In the genomic region with DNA sequence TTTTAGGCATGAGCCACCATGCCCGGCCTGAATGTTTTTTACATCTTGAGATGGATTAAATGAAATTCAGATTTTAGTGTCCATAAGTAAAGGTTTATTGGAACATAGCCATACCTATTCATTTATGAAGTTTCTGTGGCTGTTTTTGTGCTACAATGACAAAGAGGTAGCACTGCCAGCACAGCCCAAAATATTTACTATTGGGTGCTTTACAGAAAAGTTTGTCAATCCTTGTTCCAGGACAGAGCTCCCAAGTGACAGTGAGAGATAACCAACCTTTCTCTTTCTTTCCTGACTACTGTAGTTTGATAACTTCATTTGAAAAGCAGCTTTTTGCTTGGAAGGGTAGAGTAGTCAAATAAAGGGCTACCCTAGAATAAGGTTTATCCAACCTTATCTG, we compare ENCODE assay signal across 20 cellular contexts.
DNase-seq lines count a peak whose midpoint lies in the region; ATAC-seq and TF ChIP-seq lines count a peak whose summit lies in the region.
"Had no signal": no experiment of that assay in that cellular context is flagged by ENCODE, and none has a peak within 500 bp of the region (broad histone marks: within the 10 kb centered on the region; RNA-seq: fewer than 3 reads in every experiment).

No MANE protein-coding gene starts in this region.

- H3K27ac Mint-ChIP-seq in MCF 10A (ENCODE audit: low read depth, unreplicated experiment) (peak overlapping the region; percentile 1), T-helper 17 cell (no peak overlapping the region)
- peak overlapping the region in 1 of 2 donors; percentile 59 for H3K27ac Mint-ChIP-seq in stimulated activated naive CD8-positive, alpha-beta T cell treated with anti-CD3 and anti-CD28 coated beads, Interleukin-15, amount 100 ng/mL, for 72 hours
- H3K27ac Mint-ChIP-seq: activated CD4-positive, alpha-beta T cell treated with anti-CD3 and anti-CD28 coated beads, Interleukin-2, amount 10 ng/mL, durations not matched to agents 7 days and 5 days had no signal

- H3K36me3 Mint-ChIP-seq in MCF 10A (ENCODE audit: insufficient read depth, unreplicated experiment) = no peaks in the 10 kb centered on the region
- peaks cover 4% of the 10 kb centered on the region for H3K36me3 Mint-ChIP-seq in T-helper 17 cell (ENCODE audit: low read depth)
- H3K36me3 Mint-ChIP-seq: mesothelial cell of epicardium had no signal

- ATAC-seq in left lobe of liver = peak; percentile 29
- ATAC-seq in T-helper 17 cell = no peak
- ATAC-seq in stimulated activated naive CD8-positive, alpha-beta T cell treated with anti-CD3 and anti-CD28 coated beads, Interleukin-15, amount 100 ng/mL, for 72 hours = no peak
- ATAC-seq in GM18861 (IDR thresholded peaks at IDR 0.05; ENCODE audit: unreplicated experiment) = no peak
- ATAC-seq: stimulated activated naive B cell treated with anti-CD40 and anti-IgM and Interleukin-4, amounts not matched to agents 10 μg/mL and 1 μg/mL and 100 μg/mL, for 72 hours had no signal

- POLR2A ChIA-PET in MCF 10A (lab: Yijun Ruan, JAX) = interaction anchor here (0.7 to 1.3 kb wide), 4 partner anchors 10 to 536 kb away, joined by 3 read pairs; no protein-coding TSS in a partner anchor

- H3K27me3 ChIP-seq in mammary epithelial cell (ENCODE audit: insufficient read depth, low read length) (no peaks in the 10 kb centered on the region), transverse colon (no peaks in the 10 kb centered on the region)
- H3K27me3 ChIP-seq: brain microvascular endothelial cell had no signal

- CTCF ChIA-PET in MCF 10A (lab: Yijun Ruan, JAX) = interaction anchor here (0.6 kb wide), 2 partner anchors 22 to 77 kb away, joined by 3 read pairs; no protein-coding TSS in a partner anchor
- CTCF ChIA-PET in mammary epithelial cell (lab: Charles Lee; ENCODE audit: low non-redundant PET) = no interaction called here

- WGBS in mammary epithelial cell (ENCODE audit: low coverage, missing lambda C conversion rate) = 100% methylated on average over 1 of the region's 1 CpG
- WGBS in transverse colon (ENCODE audit: low coverage in 1 of 2), 2 donors = 67% methylated on average over 1 of the region's 1 CpG; no CpG with 5 or more reads in 1 of the 2 donors

- no TSS peak for BruUV-seq in MCF 10A (replicated peaks; lab: Mats Ljungman, UMichigan)
- no TSS peak for BruUV-seq in mammary epithelial cell (replicated peaks; lab: Mats Ljungman, UMichigan)

- H3K9me3 Mint-ChIP-seq in MCF 10A (ENCODE audit: unreplicated experiment) = peaks cover 8% of the 10 kb centered on the region
- H3K9me3 Mint-ChIP-seq in stimulated activated naive CD8-positive, alpha-beta T cell treated with anti-CD3 and anti-CD28 coated beads, Interleukin-15, amount 100 ng/mL, for 72 hours = no peaks in the 10 kb centered on the region
- H3K9me3 Mint-ChIP-seq: mesothelial cell of epicardium, nephron progenitor cell had no signal

- H3K4me3 ChIP-seq in mammary epithelial cell (replicated peaks in 1 of 3; ENCODE audit: insufficient read depth in 1 of 3, low read depth in 2 of 3, low read length in 3 of 3) = no peak overlapping the region
- H3K4me3 ChIP-seq in transverse colon = no peak overlapping the region
- H3K4me3 ChIP-seq: coronary artery had no signal

- no peak for TF ChIP-seq POLR2A in transverse colon (IDR thresholded peaks at IDR 0.05)

- H3K36me3 ChIP-seq in mammary epithelial cell (ENCODE audit: insufficient read depth, low read length) (no peaks in the 10 kb centered on the region), transverse colon (no peaks in the 10 kb centered on the region)
- H3K36me3 ChIP-seq: brain microvascular endothelial cell had no signal

- H3K4me1 Mint-ChIP-seq in MCF 10A (ENCODE audit: insufficient read depth, unreplicated experiment) (peaks cover 13% of the 10 kb centered on the region), T-helper 17 cell (peaks cover 32% of the 10 kb centered on the region)
- peaks cover 45% of the 10 kb centered on the region for H3K4me1 Mint-ChIP-seq in stimulated activated naive CD8-positive, alpha-beta T cell treated with anti-CD3 and anti-CD28 coated beads, Interleukin-15, amount 100 ng/mL, for 72 hours

- no peak overlapping the region for H2AFZ ChIP-seq in mammary epithelial cell (ENCODE audit: low read depth, low read length)

- no peaks in the 10 kb centered on the region for H4K20me1 ChIP-seq in mammary epithelial cell (ENCODE audit: insufficient read depth, low read length)

- H3K79me2 ChIP-seq in mammary epithelial cell (ENCODE audit: insufficient read depth, low read length) = no peaks in the 10 kb centered on the region

- H3K4me1 ChIP-seq in mammary epithelial cell (ENCODE audit: insufficient read depth, low read length) (peaks cover 13% of the 10 kb centered on the region), transverse colon (peaks cover 23 to 73% (median 51%) of the 10 kb centered on the region in 4 donors)

- dilution Hi-C loops in mammary epithelial cell (cut with HindIII; ENCODE audit: low sequenced_read_pairs) = no loop called here

- in situ Hi-C loops in mammary epithelial cell (cut with MboI; ENCODE audit: low sequenced_read_pairs in 2 of 2) = no loop called here
- in situ Hi-C loops in transverse colon (cut with MboI; ENCODE audit: low pct_ligation_motif_present in 1 of 4, low pct_unique_long_range_greater_than_20kb in 1 of 4, low sequenced_read_pairs in 3 of 4) = no loop called here

- H3K4me3 Mint-ChIP-seq in MCF 10A (ENCODE audit: unreplicated experiment) = no peak overlapping the region
- no peak overlapping the region for H3K4me3 Mint-ChIP-seq in T-helper 17 cell
- H3K4me3 Mint-ChIP-seq in stimulated activated naive CD8-positive, alpha-beta T cell treated with anti-CD3 and anti-CD28 coated beads, Interleukin-15, amount 100 ng/mL, for 72 hours = no peak overlapping the region
- H3K4me3 Mint-ChIP-seq: activated CD4-positive, alpha-beta T cell treated with anti-CD3 and anti-CD28 coated beads, Interleukin-2, amount 10 ng/mL, durations not matched to agents 7 days and 5 days; mesothelial cell of epicardium; nephron progenitor cell; stimulated activated naive B cell treated with anti-CD40 and anti-IgM and Interleukin-4, amounts not matched to agents 10 μg/mL and 1 μg/mL and 100 μg/mL, for 72 hours had no signal

- H3K27me3 Mint-ChIP-seq in MCF 10A (ENCODE audit: insufficient read depth, unreplicated experiment) = no peaks in the 10 kb centered on the region
- no peaks in the 10 kb centered on the region for H3K27me3 Mint-ChIP-seq in T-helper 17 cell
- no peaks in the 10 kb centered on the region for H3K27me3 Mint-ChIP-seq in stimulated activated naive CD8-positive, alpha-beta T cell treated with anti-CD3 and anti-CD28 coated beads, Interleukin-15, amount 100 ng/mL, for 72 hours
- H3K27me3 Mint-ChIP-seq: activated CD4-positive, alpha-beta T cell treated with anti-CD3 and anti-CD28 coated beads, Interleukin-2, amount 10 ng/mL, durations not matched to agents 7 days and 5 days; stimulated activated naive B cell treated with anti-CD40 and anti-IgM and Interleukin-4, amounts not matched to agents 10 μg/mL and 1 μg/mL and 100 μg/mL, for 72 hours had no signal

- H3K27ac ChIP-seq in mammary epithelial cell (ENCODE audit: insufficient read depth, low read depth, low read length) = no peak overlapping the region
- H3K27ac ChIP-seq in VCaP = peak overlapping the region; percentile 94
- H3K27ac ChIP-seq in transverse colon = peak overlapping the region; percentile 78 to 87 (median 84)
- H3K27ac ChIP-seq: brain microvascular endothelial cell, coronary artery, HL-60 had no signal

- TF ChIP-seq EP300 in transverse colon (IDR thresholded peaks at IDR 0.05; ENCODE audit: low read depth) = no peak

- intact Hi-C loops in MCF 10A (cut with micrococcal nuclease) = no loop called here
- intact Hi-C loops in mammary epithelial cell (cut with micrococcal nuclease) = no loop called here
- intact Hi-C loops in transverse colon (cut with DNase I; ENCODE audit: low total_unique reads) = no loop called here

- H3K9ac ChIP-seq in mammary epithelial cell (ENCODE audit: insufficient read depth, low read length) = no peak overlapping the region

- H3K4me2 ChIP-seq in mammary epithelial cell (ENCODE audit: insufficient read depth, low read depth, low read length) = no peak overlapping the region

- no peaks in the 10 kb centered on the region for H3K9me3 ChIP-seq in mammary epithelial cell (replicated peaks; ENCODE audit: insufficient read depth, low read length)
- no peaks in the 10 kb centered on the region for H3K9me3 ChIP-seq in transverse colon
- H3K9me3 ChIP-seq in T-helper 17 cell (ENCODE audit: control insufficient read depth, low read length, poor library complexity, severe bottlenecking) = no peaks in the 10 kb centered on the region

- DNase-seq in MCF 10A (ENCODE audit: unreplicated experiment) = no peak
- DNase-seq in mammary epithelial cell = no peak
- no peak for DNase-seq in left lobe of liver (ENCODE audit: low spot score)
- DNase-seq in transverse colon = no peak
- no peak for DNase-seq in T-helper 17 cell
- DNase-seq in stimulated activated naive CD8-positive, alpha-beta T cell treated with anti-CD3 and anti-CD28 coated beads, Interleukin-15, amount 100 ng/mL, for 72 hours = no peak
- DNase-seq: activated CD4-positive, alpha-beta T cell treated with anti-CD3 and anti-CD28 coated beads, Interleukin-2, amount 10 ng/mL, durations not matched to agents 7 days and 5 days; MM.1S; NCI-H1436 treated with DMSO at 0.1 percent for 48 hours; NCI-H2171; nephron progenitor cell; SHP77 treated with DMSO at 0.1 percent for 48 hours; stimulated activated CD4-positive, alpha-beta T cell treated with anti-CD3 and anti-CD28 coated beads, Interleukin-1b, Interleukin-23, amount 100 ng/mL, for 48 hours; stimulated activated naive B cell treated with anti-CD40 and anti-IgM and Interleukin-4, amounts not matched to agents 10 μg/mL and 1 μg/mL and 100 μg/mL, for 72 hours had no signal

- TF ChIP-seq CTCF in MCF 10A (IDR thresholded peaks at IDR 0.05; ENCODE audit: unreplicated experiment) (no peak), mammary epithelial cell (conservative IDR thresholded peaks at IDR 0.05 in 1 of 2, IDR thresholded peaks at IDR 0.05 in 1 of 2; ENCODE audit: extremely low read depth in 1 of 2, insufficient read depth in 1 of 2, low read depth in 1 of 2, low read length in 2 of 2) (no peak), VCaP (conservative IDR thresholded peaks at IDR 0.05) (no peak), transverse colon (IDR thresholded peaks at IDR 0.05) (no peak)
